Comparison of ENCODE assay signal across 24 cellular contexts in the genomic region with DNA sequence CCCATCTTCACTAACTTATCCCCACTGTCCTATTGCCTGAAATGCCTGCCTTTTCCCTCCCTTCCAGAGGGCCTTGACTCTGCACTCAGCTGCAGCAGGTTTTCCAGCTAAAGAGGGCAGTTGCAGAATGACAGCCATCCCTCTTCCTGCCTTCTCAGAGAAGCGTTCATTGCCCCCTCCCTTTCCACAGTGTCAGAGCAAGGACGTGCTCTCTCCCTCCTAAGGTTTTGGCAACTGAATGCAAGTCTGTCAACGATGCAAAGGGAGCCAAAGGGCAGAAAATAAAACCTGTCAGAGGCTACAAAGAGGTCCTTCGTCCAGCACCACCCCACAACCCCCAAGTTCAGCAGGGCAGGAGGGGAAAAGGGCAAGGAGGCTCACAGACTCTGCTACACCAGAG.
"Had no signal": no experiment of that assay in that cellular context is flagged by ENCODE, and none has a peak within 500 bp of the region (broad histone marks: within the 10 kb centered on the region; RNA-seq: fewer than 3 reads in every experiment).

No MANE protein-coding gene starts in this region.

- H3K27ac Mint-ChIP-seq: activated CD8-positive, alpha-beta memory T cell treated with anti-CD3 and anti-CD28 coated beads, Interleukin-2, amount 10 ng/mL, durations not matched to agents 7 days and 5 days; activated naive CD4-positive, alpha-beta T cell treated with anti-CD3 and anti-CD28 coated beads for 36 hours; activated naive CD8-positive, alpha-beta T cell; activated T-cell treated with anti-CD3 and anti-CD28 coated beads, Interleukin-2, amount 50 U/mL, for 24 hours; T-helper 1 cell treated with Interleukin-12 subunit alpha and Interleukin-12 subunit beta and Interleukin-4 antibody, amounts not matched to agents 30 μg/mL and 1 μg/mL, for 36 hours; WTC11 had no signal

- H3K27ac ChIP-seq: brain microvascular endothelial cell had no signal

- DNase-seq: activated CD4-positive, alpha-beta T cell treated with anti-CD3 and anti-CD28 coated beads for 48 hours; activated CD4-positive, alpha-beta T cell treated with anti-CD3 and anti-CD28 coated beads, Interleukin-2, amount 50 U/mL, for 4 hours; activated CD4-positive, CD25-positive, alpha-beta regulatory T cell treated with anti-CD3 and anti-CD28 coated beads, Interleukin-2, amount 50 U/mL, for 72 hours; activated CD8-positive, alpha-beta memory T cell treated with anti-CD3 and anti-CD28 coated beads, Interleukin-2, amount 10 ng/mL, durations not matched to agents 7 days and 5 days; activated gamma-delta T cell; activated naive CD4-positive, alpha-beta T cell treated with anti-CD3 and anti-CD28 coated beads for 36 hours; activated T-cell treated with anti-CD3 and anti-CD28 coated beads, Interleukin-2, amount 50 U/mL, for 24 hours; amygdala; brain microvascular endothelial cell; caudate nucleus; KG1; NCI-H1092; NCI-H1417; NCI-H1930; NCI-H2171; NCI-H2227 treated with DMSO at 0.1 percent for 48 hours; NCI-H446 treated with DMSO at 0.1 percent for 48 hours; NCI-H524 treated with DMSO at 0.1 percent for 48 hours; NCI-H774; RPMI8226; SHP77 had no signal

- H3K9me3 Mint-ChIP-seq: activated naive CD4-positive, alpha-beta T cell treated with anti-CD3 and anti-CD28 coated beads for 36 hours; activated T-cell treated with anti-CD3 and anti-CD28 coated beads, Interleukin-2, amount 50 U/mL, for 24 hours; T-helper 1 cell treated with Interleukin-12 subunit alpha and Interleukin-12 subunit beta and Interleukin-4 antibody, amounts not matched to agents 30 μg/mL and 1 μg/mL, for 36 hours; WTC11 had no signal

- ATAC-seq: activated CD8-positive, alpha-beta memory T cell treated with anti-CD3 and anti-CD28 coated beads, Interleukin-2, amount 10 ng/mL, durations not matched to agents 7 days and 5 days; WTC11 had no signal

- H3K4me3 Mint-ChIP-seq: activated CD8-positive, alpha-beta memory T cell treated with anti-CD3 and anti-CD28 coated beads, Interleukin-2, amount 10 ng/mL, durations not matched to agents 7 days and 5 days; activated naive CD4-positive, alpha-beta T cell treated with anti-CD3 and anti-CD28 coated beads for 36 hours; activated naive CD8-positive, alpha-beta T cell; activated T-cell treated with anti-CD3 and anti-CD28 coated beads, Interleukin-2, amount 50 U/mL, for 24 hours; T-helper 1 cell treated with Interleukin-12 subunit alpha and Interleukin-12 subunit beta and Interleukin-4 antibody, amounts not matched to agents 30 μg/mL and 1 μg/mL, for 36 hours; WTC11 had no signal

- H3K27me3 ChIP-seq: brain microvascular endothelial cell had no signal

- H3K36me3 Mint-ChIP-seq: activated CD8-positive, alpha-beta memory T cell treated with anti-CD3 and anti-CD28 coated beads, Interleukin-2, amount 10 ng/mL, durations not matched to agents 7 days and 5 days; activated naive CD8-positive, alpha-beta T cell; WTC11 had no signal

- H3K36me3 ChIP-seq: brain microvascular endothelial cell had no signal

- H3K4me1 Mint-ChIP-seq: activated CD8-positive, alpha-beta memory T cell treated with anti-CD3 and anti-CD28 coated beads, Interleukin-2, amount 10 ng/mL, durations not matched to agents 7 days and 5 days had no signal

- H3K27me3 Mint-ChIP-seq: activated naive CD8-positive, alpha-beta T cell; activated T-cell treated with anti-CD3 and anti-CD28 coated beads, Interleukin-2, amount 50 U/mL, for 24 hours had no signal
